In genomic region chr1:179293340-179294327, GRCh38 we compare ENCODE assay signal across 8 cellular contexts. TPM values are rescaled to one million over a fixed set of nuclear protein-coding genes. Genes with fewer than 3 reads are reported as not detected.
DNase-seq lines count a peak whose midpoint lies in the region; ATAC-seq, FAIRE-seq and TF ChIP-seq lines count a peak whose summit lies in the region.

Gene SOAT1 (plus strand): TSS chr1:179293797. CDS start chr1:179302685, 8,888 bp downstream.

- no peaks in the 10 kb centered on the region for H3K36me3 ChIP-seq in bronchial epithelial cell (ENCODE audit: control insufficient read depth, insufficient read depth, low read length)

- peak; percentile 58 for TF ChIP-seq CTCF in AG04449 (IDR thresholded peaks at IDR 0.05; ENCODE audit: insufficient read depth, low read length, missing control alignments)
- no peak for TF ChIP-seq CTCF in WI38 (IDR thresholded peaks at IDR 0.05; ENCODE audit: low read depth, low read length)
- peak; percentile 29 for TF ChIP-seq CTCF in bronchial epithelial cell (IDR thresholded peaks at IDR 0.05; ENCODE audit: insufficient read depth, low read length, severe bottlenecking)

- POLR2A ChIA-PET in AG04449 (lab: Yijun Ruan, JAX), result interaction anchor here (0.6 to 1.5 kb wide), 7 partner anchors 10 to 211 kb away, joined by 3 to 7 read pairs (median 3); partner anchors contain the start of gene TOR3A

- no peaks in the 10 kb centered on the region for H3K36me3 Mint-ChIP-seq in immature natural killer cell

- CTCF ChIA-PET in AG04449 (lab: Yijun Ruan, JAX), result interaction anchor here (0.6 to 3.2 kb wide), 17 partner anchors 9 to 219 kb away, joined by 3 to 18 read pairs (median 4); partner anchors contain the start of gene AXDND1

- no peak for FAIRE-seq in bronchial epithelial cell (lab: Jason Lieb, UNC)

- H3K27ac Mint-ChIP-seq in immature natural killer cell, result peak within 1 kb of the TSS; percentile 89 to 99 (median 96)

- H3K4me1 Mint-ChIP-seq in immature natural killer cell, result peaks cover 38 to 46% of the 10 kb centered on the region in 2 donors

- no peaks in the 10 kb centered on the region for H3K9me3 Mint-ChIP-seq in immature natural killer cell

- peak within 1 kb of the TSS; percentile 87 to 99 (median 94) for H3K4me3 Mint-ChIP-seq in immature natural killer cell

- H3K27me3 ChIP-seq in bronchial epithelial cell (ENCODE audit: control insufficient read depth, insufficient read depth, low read length), result no peaks in the 10 kb centered on the region

- ATAC-seq in GM18861 (IDR thresholded peaks at IDR 0.05; ENCODE audit: unreplicated experiment) (peak; percentile 91), HG03097 (IDR thresholded peaks at IDR 0.05; ENCODE audit: low FRiP score, unreplicated experiment) (peak; percentile 94)

- H3K4me3 ChIP-seq in AG04449 (ENCODE audit: low read depth, low read length) (peak within 1 kb of the TSS; percentile 84), WI38 (ENCODE audit: low read depth, low read length) (peak within 1 kb of the TSS; percentile 84), bronchial epithelial cell (ENCODE audit: low read depth, low read length) (peak within 1 kb of the TSS; percentile 58)

- DNase-seq in AG04449 (ENCODE audit: low read depth, low spot score) (peak; percentile 37), NCI-H2196 treated with DMSO at 0.1 percent for 48 hours (lab: John Stamatoyannopoulos, UW; ENCODE audit: unreplicated experiment) (peak; percentile 79), bronchial epithelial cell (ENCODE audit: low read depth) (peak; percentile 62), immature natural killer cell (peak; percentile 95 to 96 (median 95))
- DNase-seq in stimulated activated CD4-positive, alpha-beta T cell treated with anti-CD3 and anti-CD28 coated beads, Interleukin-12 subunit alpha, Interleukin-12 subunit beta, amount 100 ng/mL, for 24 hours (ENCODE audit: low read depth in 2 of 2), result peak; percentile 86 to 95

- peaks cover 0 to 6% (median 4%) of the 10 kb centered on the region in 3 donors for H3K27me3 Mint-ChIP-seq in immature natural killer cell (ENCODE audit: low read depth in 3 of 3)

RNA-seq across cellular contexts. Expression of gene SOAT1, which starts in this region (rescaled TPM):
- 8.4 and 9.1 TPM in 2 replicates for total RNA-seq in bronchial epithelial cell
- 100 to 1,000 TPM in 1 of 3 donors, 10 to 100 TPM in 2; 59.6 to 144 (median 95.3) TPM for polyA plus RNA-seq in immature natural killer cell

Comparison
In these comparisons a context has a peak if more than half of its experiments do, and no peak if none do; other contexts are left out.
1. Peak in every context shown above with its lines: DNase-seq, ATAC-seq and H3K4me3 ChIP-seq.
2. DNase-seq: peak in every context shown above with its lines; median percentile 95 in immature natural killer cell; 90 in stimulated activated CD4-positive, alpha-beta T cell treated with anti-CD3 and anti-CD28 coated beads, Interleukin-12 subunit alpha, Interleukin-12 subunit beta, amount 100 ng/mL, for 24 hours; 79 in NCI-H2196 treated with DMSO at 0.1 percent for 48 hours; 62 in bronchial epithelial cell; 37 in AG04449.